ENCODE assay signal across 15 cellular contexts in the genomic region with DNA sequence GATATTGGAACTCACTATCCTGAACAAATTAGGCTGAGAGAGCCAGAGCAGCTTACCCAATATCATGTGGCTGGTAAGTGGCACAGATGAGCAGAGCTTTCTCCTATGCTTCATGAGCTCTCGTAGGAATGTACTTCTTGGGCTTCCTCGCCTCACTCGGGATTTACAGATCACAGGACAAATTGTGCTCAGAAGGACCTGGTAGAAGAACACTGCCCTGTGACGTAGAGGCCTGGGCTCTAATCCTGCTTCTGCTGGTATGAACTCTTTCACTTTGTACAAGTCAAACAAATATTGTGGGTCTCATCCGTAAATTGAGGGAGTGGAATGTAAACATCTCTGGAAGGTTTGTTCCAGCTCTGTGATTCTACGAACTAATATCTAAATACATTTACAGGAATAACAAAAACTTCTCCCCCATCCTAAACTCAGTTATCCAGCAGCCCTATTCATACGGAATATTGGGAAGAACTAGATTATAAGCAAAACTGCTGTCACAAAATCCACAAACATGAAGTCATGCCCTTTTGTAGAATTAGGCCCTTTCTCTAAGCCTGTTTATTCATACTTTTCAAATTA.
"Had no signal": no experiment of that assay in that cellular context is flagged by ENCODE, and none has a peak within 500 bp of the region (broad histone marks: within the 10 kb centered on the region; RNA-seq: fewer than 3 reads in every experiment).

No MANE protein-coding gene starts in this region.

- H3K27me3 ChIP-seq: neural progenitor cell, ovary had no signal

- H3K4me1 ChIP-seq: neural progenitor cell had no signal

- H3K4me3 Mint-ChIP-seq: activated CD4-positive, alpha-beta T cell treated with anti-CD3 and anti-CD28 coated beads, Interleukin-2, amount 10 ng/mL, durations not matched to agents 7 days and 5 days; activated naive CD4-positive, alpha-beta T cell treated with anti-CD3 and anti-CD28 coated beads, Interleukin-2, amount 10 ng/mL, durations not matched to agents 7 days and 5 days; neural progenitor cell; stimulated activated memory B cell treated with anti-CD40 and anti-IgM and Interleukin-4, amounts not matched to agents 10 μg/mL and 1 μg/mL and 100 μg/mL, for 72 hours had no signal

- DNase-seq: activated CD4-positive, alpha-beta T cell treated with anti-CD3 and anti-CD28 coated beads, Interleukin-2, amount 10 ng/mL, durations not matched to agents 7 days and 5 days; activated naive CD4-positive, alpha-beta T cell treated with anti-CD3 and anti-CD28 coated beads, Interleukin-2, amount 10 ng/mL, durations not matched to agents 7 days and 5 days; hippocampal formation; kidney glomerular epithelial cell; left ventricle myocardium superior; mesendoderm; stimulated activated CD4-positive, alpha-beta T cell treated with anti-CD3 and anti-CD28 coated beads, Interleukin-2, amount 100 ng/mL, for 48 hours; T-helper 9 cell; trophoblast cell had no signal

- H3K27ac Mint-ChIP-seq: activated CD4-positive, alpha-beta T cell treated with anti-CD3 and anti-CD28 coated beads, Interleukin-2, amount 10 ng/mL, durations not matched to agents 7 days and 5 days; activated naive CD4-positive, alpha-beta T cell treated with anti-CD3 and anti-CD28 coated beads, Interleukin-2, amount 10 ng/mL, durations not matched to agents 7 days and 5 days; neural progenitor cell; stimulated activated memory B cell treated with anti-CD40 and anti-IgM and Interleukin-4, amounts not matched to agents 10 μg/mL and 1 μg/mL and 100 μg/mL, for 72 hours had no signal

- H3K36me3 ChIP-seq: neural progenitor cell, ovary had no signal

- H3K4me1 Mint-ChIP-seq: neural progenitor cell had no signal

- ATAC-seq: activated T-helper 17 cell treated with anti-CD3 and anti-CD28 coated beads, Interleukin-2, amount 50 U/mL, for 72 hours; left ventricle myocardium superior; stimulated activated memory B cell treated with anti-CD40 and anti-IgM and Interleukin-4, amounts not matched to agents 10 μg/mL and 1 μg/mL and 100 μg/mL, for 72 hours had no signal

- H3K9me3 ChIP-seq: ovary had no signal

- H3K27me3 Mint-ChIP-seq: activated CD4-positive, alpha-beta T cell treated with anti-CD3 and anti-CD28 coated beads, Interleukin-2, amount 10 ng/mL, durations not matched to agents 7 days and 5 days; activated naive CD4-positive, alpha-beta T cell treated with anti-CD3 and anti-CD28 coated beads, Interleukin-2, amount 10 ng/mL, durations not matched to agents 7 days and 5 days had no signal

- H3K36me3 Mint-ChIP-seq: activated naive CD4-positive, alpha-beta T cell treated with anti-CD3 and anti-CD28 coated beads, Interleukin-2, amount 10 ng/mL, durations not matched to agents 7 days and 5 days; neural progenitor cell; stimulated activated memory B cell treated with anti-CD40 and anti-IgM and Interleukin-4, amounts not matched to agents 10 μg/mL and 1 μg/mL and 100 μg/mL, for 72 hours had no signal

- H3K27ac ChIP-seq: epithelial cell of prostate, neural progenitor cell, ovary, SK-N-MC had no signal

- H3K9me3 Mint-ChIP-seq: stimulated activated memory B cell treated with anti-CD40 and anti-IgM and Interleukin-4, amounts not matched to agents 10 μg/mL and 1 μg/mL and 100 μg/mL, for 72 hours had no signal

- H3K4me3 ChIP-seq: neural progenitor cell, ovary, SK-N-MC had no signal
